In genomic region chr2:222690564-222691200, GRCh38 we compare ENCODE assay signal across 1 cellular context.
TF ChIP-seq lines count a peak whose summit lies in the region.

No MANE protein-coding gene starts in this region.

TF ChIP-seq in HepG2, 621 proteins besides CTCF, POLR2A, EP300 and RAD21 (continued from another document and continues in another):
- TF ChIP-seq, protein P1, sequence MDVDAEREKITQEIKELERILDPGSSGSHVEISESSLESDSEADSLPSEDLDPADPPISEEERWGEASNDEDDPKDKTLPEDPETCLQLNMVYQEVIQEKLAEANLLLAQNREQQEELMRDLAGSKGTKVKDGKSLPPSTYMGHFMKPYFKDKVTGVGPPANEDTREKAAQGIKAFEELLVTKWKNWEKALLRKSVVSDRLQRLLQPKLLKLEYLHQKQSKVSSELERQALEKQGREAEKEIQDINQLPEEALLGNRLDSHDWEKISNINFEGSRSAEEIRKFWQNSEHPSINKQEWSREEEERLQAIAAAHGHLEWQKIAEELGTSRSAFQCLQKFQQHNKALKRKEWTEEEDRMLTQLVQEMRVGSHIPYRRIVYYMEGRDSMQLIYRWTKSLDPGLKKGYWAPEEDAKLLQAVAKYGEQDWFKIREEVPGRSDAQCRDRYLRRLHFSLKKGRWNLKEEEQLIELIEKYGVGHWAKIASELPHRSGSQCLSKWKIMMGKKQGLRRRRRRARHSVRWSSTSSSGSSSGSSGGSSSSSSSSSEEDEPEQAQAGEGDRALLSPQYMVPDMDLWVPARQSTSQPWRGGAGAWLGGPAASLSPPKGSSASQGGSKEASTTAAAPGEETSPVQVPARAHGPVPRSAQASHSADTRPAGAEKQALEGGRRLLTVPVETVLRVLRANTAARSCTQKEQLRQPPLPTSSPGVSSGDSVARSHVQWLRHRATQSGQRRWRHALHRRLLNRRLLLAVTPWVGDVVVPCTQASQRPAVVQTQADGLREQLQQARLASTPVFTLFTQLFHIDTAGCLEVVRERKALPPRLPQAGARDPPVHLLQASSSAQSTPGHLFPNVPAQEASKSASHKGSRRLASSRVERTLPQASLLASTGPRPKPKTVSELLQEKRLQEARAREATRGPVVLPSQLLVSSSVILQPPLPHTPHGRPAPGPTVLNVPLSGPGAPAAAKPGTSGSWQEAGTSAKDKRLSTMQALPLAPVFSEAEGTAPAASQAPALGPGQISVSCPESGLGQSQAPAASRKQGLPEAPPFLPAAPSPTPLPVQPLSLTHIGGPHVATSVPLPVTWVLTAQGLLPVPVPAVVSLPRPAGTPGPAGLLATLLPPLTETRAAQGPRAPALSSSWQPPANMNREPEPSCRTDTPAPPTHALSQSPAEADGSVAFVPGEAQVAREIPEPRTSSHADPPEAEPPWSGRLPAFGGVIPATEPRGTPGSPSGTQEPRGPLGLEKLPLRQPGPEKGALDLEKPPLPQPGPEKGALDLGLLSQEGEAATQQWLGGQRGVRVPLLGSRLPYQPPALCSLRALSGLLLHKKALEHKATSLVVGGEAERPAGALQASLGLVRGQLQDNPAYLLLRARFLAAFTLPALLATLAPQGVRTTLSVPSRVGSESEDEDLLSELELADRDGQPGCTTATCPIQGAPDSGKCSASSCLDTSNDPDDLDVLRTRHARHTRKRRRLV (CRISPR knock-in tag; IDR thresholded peaks at IDR 0.05): no peak
- no peak for TF ChIP-seq ZBTB14 (CRISPR knock-in tag; IDR thresholded peaks at IDR 0.05)
- TF ChIP-seq AHR (CRISPR knock-in tag; IDR thresholded peaks at IDR 0.05): no peak
- peak; percentile 76 for TF ChIP-seq POGZ (CRISPR knock-in tag; IDR thresholded peaks at IDR 0.05)
- no peak for TF ChIP-seq PHF20 (CRISPR knock-in tag; IDR thresholded peaks at IDR 0.05)
- no peak for TF ChIP-seq GLI4 (CRISPR knock-in tag; IDR thresholded peaks at IDR 0.05; ENCODE audit: borderline replicate concordance)
- no peak for TF ChIP-seq ZMYM3 (CRISPR knock-in tag; IDR thresholded peaks at IDR 0.05)
- TF ChIP-seq SIN3B (IDR thresholded peaks at IDR 0.05; ENCODE audit: low read length): 0 out of 2 replicates have a peak, but pooled peaks have one; percentile 42
- TF ChIP-seq, protein P2, sequence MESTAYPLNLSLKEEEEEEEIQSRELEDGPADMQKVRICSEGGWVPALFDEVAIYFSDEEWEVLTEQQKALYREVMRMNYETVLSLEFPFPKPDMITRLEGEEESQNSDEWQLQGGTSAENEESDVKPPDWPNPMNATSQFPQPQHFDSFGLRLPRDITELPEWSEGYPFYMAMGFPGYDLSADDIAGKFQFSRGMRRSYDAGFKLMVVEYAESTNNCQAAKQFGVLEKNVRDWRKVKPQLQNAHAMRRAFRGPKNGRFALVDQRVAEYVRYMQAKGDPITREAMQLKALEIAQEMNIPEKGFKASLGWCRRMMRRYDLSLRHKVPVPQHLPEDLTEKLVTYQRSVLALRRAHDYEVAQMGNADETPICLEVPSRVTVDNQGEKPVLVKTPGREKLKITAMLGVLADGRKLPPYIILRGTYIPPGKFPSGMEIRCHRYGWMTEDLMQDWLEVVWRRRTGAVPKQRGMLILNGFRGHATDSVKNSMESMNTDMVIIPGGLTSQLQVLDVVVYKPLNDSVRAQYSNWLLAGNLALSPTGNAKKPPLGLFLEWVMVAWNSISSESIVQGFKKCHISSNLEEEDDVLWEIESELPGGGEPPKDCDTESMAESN (CRISPR knock-in tag; conservative IDR thresholded peaks at IDR 0.05): peak; percentile 84
- no peak for TF ChIP-seq MTF2 (CRISPR knock-in tag; IDR thresholded peaks at IDR 0.05; ENCODE audit: borderline replicate concordance)
- TF ChIP-seq MXI1 (IDR thresholded peaks at IDR 0.05; ENCODE audit: borderline replicate concordance, low read depth, low read length): peak; percentile 54; the same call in 1 of the 3 replicates
- TF ChIP-seq, protein P3, sequence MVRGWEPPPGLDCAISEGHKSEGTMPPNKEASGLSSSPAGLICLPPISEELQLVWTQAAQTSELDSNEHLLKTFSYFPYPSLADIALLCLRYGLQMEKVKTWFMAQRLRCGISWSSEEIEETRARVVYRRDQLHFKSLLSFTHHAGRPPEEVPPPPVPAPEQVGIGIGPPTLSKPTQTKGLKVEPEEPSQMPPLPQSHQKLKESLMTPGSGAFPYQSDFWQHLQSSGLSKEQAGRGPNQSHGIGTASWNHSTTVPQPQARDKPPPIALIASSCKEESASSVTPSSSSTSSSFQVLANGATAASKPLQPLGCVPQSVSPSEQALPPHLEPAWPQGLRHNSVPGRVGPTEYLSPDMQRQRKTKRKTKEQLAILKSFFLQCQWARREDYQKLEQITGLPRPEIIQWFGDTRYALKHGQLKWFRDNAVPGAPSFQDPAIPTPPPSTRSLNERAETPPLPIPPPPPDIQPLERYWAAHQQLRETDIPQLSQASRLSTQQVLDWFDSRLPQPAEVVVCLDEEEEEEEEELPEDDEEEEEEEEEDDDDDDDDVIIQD (CRISPR knock-in tag; IDR thresholded peaks at IDR 0.05; ENCODE audit: low read depth): peak; percentile 83; the same call in 1 of the 2 replicates
- TF ChIP-seq SYNCRIP (IDR thresholded peaks at IDR 0.05; ENCODE audit: insufficient read depth, low read depth, low read length): no peak
- TF ChIP-seq ATF4 (CRISPR knock-in tag; IDR thresholded peaks at IDR 0.05): no peak
- TF ChIP-seq PLSCR1 (CRISPR knock-in tag; IDR thresholded peaks at IDR 0.05; ENCODE audit: borderline replicate concordance): no peak
- TF ChIP-seq, protein P4, sequence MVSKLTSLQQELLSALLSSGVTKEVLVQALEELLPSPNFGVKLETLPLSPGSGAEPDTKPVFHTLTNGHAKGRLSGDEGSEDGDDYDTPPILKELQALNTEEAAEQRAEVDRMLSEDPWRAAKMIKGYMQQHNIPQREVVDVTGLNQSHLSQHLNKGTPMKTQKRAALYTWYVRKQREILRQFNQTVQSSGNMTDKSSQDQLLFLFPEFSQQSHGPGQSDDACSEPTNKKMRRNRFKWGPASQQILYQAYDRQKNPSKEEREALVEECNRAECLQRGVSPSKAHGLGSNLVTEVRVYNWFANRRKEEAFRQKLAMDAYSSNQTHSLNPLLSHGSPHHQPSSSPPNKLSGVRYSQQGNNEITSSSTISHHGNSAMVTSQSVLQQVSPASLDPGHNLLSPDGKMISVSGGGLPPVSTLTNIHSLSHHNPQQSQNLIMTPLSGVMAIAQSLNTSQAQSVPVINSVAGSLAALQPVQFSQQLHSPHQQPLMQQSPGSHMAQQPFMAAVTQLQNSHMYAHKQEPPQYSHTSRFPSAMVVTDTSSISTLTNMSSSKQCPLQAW (CRISPR knock-in tag; IDR thresholded peaks at IDR 0.05): peak; percentile 67; the same call in 1 of the 2 replicates
- peak; percentile 48 for TF ChIP-seq DRAP1 (CRISPR knock-in tag; IDR thresholded peaks at IDR 0.05)
- TF ChIP-seq REXO4 (CRISPR knock-in tag; IDR thresholded peaks at IDR 0.05; ENCODE audit: borderline replicate concordance): no peak
- peak; percentile 57; the same call in 1 of the 2 replicates for TF ChIP-seq MIXL1 (CRISPR knock-in tag; IDR thresholded peaks at IDR 0.05)
- no peak for TF ChIP-seq ZNF263 (CRISPR knock-in tag; IDR thresholded peaks at IDR 0.05)
- TF ChIP-seq NBN (conservative IDR thresholded peaks at IDR 0.05): no peak
- no peak for TF ChIP-seq CBX2 (IDR thresholded peaks at IDR 0.05; ENCODE audit: low read depth, low read length)
- no peak for TF ChIP-seq CBX2 (CRISPR knock-in tag; IDR thresholded peaks at IDR 0.05; ENCODE audit: low read depth)
- peak; percentile 51; the same call in 1 of the 2 replicates for TF ChIP-seq ZKSCAN8 (CRISPR knock-in tag; IDR thresholded peaks at IDR 0.05; ENCODE audit: borderline replicate concordance)
- TF ChIP-seq TEAD2 (CRISPR knock-in tag; IDR thresholded peaks at IDR 0.05): no peak
- no peak for TF ChIP-seq SUZ12 (IDR thresholded peaks at IDR 0.05; ENCODE audit: low read depth, low read length)
- TF ChIP-seq RAD51 (IDR thresholded peaks at IDR 0.05; ENCODE audit: borderline replicate concordance): no peak
- no peak for TF ChIP-seq ZFAT (CRISPR knock-in tag; conservative IDR thresholded peaks at IDR 0.05)
- no peak; the same call in 1 of the 2 replicates for TF ChIP-seq HOXA3 (CRISPR knock-in tag; IDR thresholded peaks at IDR 0.05)
- TF ChIP-seq, protein P5, sequence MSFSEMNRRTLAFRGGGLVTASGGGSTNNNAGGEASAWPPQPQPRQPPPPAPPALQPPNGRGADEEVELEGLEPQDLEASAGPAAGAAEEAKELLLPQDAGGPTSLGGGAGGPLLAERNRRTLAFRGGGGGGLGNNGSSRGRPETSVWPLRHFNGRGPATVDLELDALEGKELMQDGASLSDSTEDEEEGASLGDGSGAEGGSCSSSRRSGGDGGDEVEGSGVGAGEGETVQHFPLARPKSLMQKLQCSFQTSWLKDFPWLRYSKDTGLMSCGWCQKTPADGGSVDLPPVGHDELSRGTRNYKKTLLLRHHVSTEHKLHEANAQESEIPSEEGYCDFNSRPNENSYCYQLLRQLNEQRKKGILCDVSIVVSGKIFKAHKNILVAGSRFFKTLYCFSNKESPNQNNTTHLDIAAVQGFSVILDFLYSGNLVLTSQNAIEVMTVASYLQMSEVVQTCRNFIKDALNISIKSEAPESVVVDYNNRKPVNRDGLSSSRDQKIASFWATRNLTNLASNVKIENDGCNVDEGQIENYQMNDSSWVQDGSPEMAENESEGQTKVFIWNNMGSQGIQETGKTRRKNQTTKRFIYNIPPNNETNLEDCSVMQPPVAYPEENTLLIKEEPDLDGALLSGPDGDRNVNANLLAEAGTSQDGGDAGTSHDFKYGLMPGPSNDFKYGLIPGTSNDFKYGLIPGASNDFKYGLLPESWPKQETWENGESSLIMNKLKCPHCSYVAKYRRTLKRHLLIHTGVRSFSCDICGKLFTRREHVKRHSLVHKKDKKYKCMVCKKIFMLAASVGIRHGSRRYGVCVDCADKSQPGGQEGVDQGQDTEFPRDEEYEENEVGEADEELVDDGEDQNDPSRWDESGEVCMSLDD (CRISPR knock-in tag; IDR thresholded peaks at IDR 0.05; ENCODE audit: borderline replicate concordance): no peak
- no peak for TF ChIP-seq ZMYM2 (CRISPR knock-in tag; IDR thresholded peaks at IDR 0.05)
- TF ChIP-seq ZNF562 (CRISPR knock-in tag; IDR thresholded peaks at IDR 0.05; ENCODE audit: borderline replicate concordance): no peak
- no peak for TF ChIP-seq ZNF546 (CRISPR knock-in tag; conservative IDR thresholded peaks at IDR 0.05)
- TF ChIP-seq ERF (CRISPR knock-in tag; IDR thresholded peaks at IDR 0.05): peak; percentile 84
- TF ChIP-seq ZNF326 (CRISPR knock-in tag; IDR thresholded peaks at IDR 0.05; ENCODE audit: borderline replicate concordance): no peak
- TF ChIP-seq ZNF570 (CRISPR knock-in tag; IDR thresholded peaks at IDR 0.05; ENCODE audit: borderline replicate concordance): no peak
- peak; percentile 52; the same call in 1 of the 2 replicates for TF ChIP-seq ZBTB26 (CRISPR knock-in tag; IDR thresholded peaks at IDR 0.05; ENCODE audit: borderline replicate concordance)
- peak; percentile 59; the same call in 1 of the 2 replicates for TF ChIP-seq SNAPC5 (CRISPR knock-in tag; IDR thresholded peaks at IDR 0.05; ENCODE audit: borderline replicate concordance)
- TF ChIP-seq MAZ (IDR thresholded peaks at IDR 0.05; ENCODE audit: borderline replicate concordance, low read depth, low read length): peak; percentile 40; the same call in 1 of the 2 replicates
- TF ChIP-seq MAZ (CRISPR knock-in tag; IDR thresholded peaks at IDR 0.05; ENCODE audit: low read depth): no peak
- TF ChIP-seq, protein P6, sequence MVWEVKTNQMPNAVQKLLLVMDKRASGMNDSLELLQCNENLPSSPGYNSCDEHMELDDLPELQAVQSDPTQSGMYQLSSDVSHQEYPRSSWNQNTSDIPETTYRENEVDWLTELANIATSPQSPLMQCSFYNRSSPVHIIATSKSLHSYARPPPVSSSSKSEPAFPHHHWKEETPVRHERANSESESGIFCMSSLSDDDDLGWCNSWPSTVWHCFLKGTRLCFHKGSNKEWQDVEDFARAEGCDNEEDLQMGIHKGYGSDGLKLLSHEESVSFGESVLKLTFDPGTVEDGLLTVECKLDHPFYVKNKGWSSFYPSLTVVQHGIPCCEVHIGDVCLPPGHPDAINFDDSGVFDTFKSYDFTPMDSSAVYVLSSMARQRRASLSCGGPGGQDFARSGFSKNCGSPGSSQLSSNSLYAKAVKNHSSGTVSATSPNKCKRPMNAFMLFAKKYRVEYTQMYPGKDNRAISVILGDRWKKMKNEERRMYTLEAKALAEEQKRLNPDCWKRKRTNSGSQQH (CRISPR knock-in tag; IDR thresholded peaks at IDR 0.05; ENCODE audit: low read depth): 0 out of 2 replicates have a peak, but pooled peaks have one; percentile 58
- peak; percentile 42; the same call in 1 of the 2 replicates for TF ChIP-seq RXRB (CRISPR knock-in tag; IDR thresholded peaks at IDR 0.05; ENCODE audit: borderline replicate concordance)
- TF ChIP-seq ZNF724P (CRISPR knock-in tag; IDR thresholded peaks at IDR 0.05; ENCODE audit: borderline replicate concordance): no peak
- TF ChIP-seq FOXO1 (CRISPR knock-in tag; IDR thresholded peaks at IDR 0.05): peak; percentile 81
